ENCODE assay signal across 14 cellular contexts in the genomic region with DNA sequence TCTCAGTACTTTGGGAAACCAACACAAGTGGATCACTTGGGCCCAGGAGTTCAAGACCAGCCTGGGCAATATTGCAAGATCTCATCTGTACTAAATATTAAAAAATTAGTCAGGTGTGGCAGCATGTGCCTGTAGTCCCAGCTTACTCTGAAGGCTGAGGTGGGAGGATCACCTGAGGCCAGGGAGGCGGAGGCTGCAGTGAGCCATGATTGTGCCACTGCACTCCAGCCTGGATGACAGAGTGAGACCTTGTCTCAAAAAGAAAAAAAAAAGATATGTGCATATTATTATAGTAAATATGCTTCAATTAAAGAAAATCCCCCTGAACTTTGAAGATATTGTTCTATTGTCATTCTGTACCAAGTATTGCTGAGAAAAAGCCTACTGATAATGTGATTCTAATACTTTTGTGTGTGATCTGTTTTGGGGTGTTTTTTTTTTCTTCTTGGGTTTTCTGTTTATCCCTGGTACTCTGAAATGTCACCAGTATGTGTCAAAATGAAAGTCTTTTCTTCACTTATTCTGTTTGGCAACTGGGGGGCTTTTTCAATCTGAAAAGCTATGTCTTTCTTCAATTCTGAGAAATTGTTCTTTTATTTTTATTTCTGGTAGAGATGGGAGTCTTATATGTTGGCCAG. TPM values are rescaled to one million over a fixed set of nuclear protein-coding genes. Genes with fewer than 3 reads are reported as not detected.
"Had no signal": no experiment of that assay in that cellular context is flagged by ENCODE, and none has a peak within 500 bp of the region (broad histone marks: within the 10 kb centered on the region; RNA-seq: fewer than 3 reads in every experiment).

No MANE protein-coding gene starts in this region.

- H3K9me3 Mint-ChIP-seq: effector memory CD8-positive, alpha-beta T cell had no signal

- H3K27ac Mint-ChIP-seq: effector memory CD8-positive, alpha-beta T cell; nephron; stimulated activated naive B cell treated with anti-CD40 and anti-IgM and Interleukin-4, amounts not matched to agents 10 μg/mL and 1 μg/mL and 100 μg/mL, for 72 hours had no signal

- H3K27me3 Mint-ChIP-seq: effector memory CD8-positive, alpha-beta T cell; stimulated activated naive B cell treated with anti-CD40 and anti-IgM and Interleukin-4, amounts not matched to agents 10 μg/mL and 1 μg/mL and 100 μg/mL, for 72 hours had no signal

- H3K4me3 Mint-ChIP-seq: effector memory CD8-positive, alpha-beta T cell; nephron; stimulated activated naive B cell treated with anti-CD40 and anti-IgM and Interleukin-4, amounts not matched to agents 10 μg/mL and 1 μg/mL and 100 μg/mL, for 72 hours had no signal

- DNase-seq: activated CD4-positive, alpha-beta T cell treated with anti-CD3 and anti-CD28 coated beads for 48 hours; dermis blood vessel endothelial cell; effector memory CD8-positive, alpha-beta T cell; foreskin melanocyte; mesendoderm; nucleus accumbens; SIG-M5; stimulated activated naive B cell treated with anti-CD40 and anti-IgM and Interleukin-4, amounts not matched to agents 10 μg/mL and 1 μg/mL and 100 μg/mL, for 72 hours; trophoblast cell; WERI-Rb-1 had no signal

- ATAC-seq: effector memory CD8-positive, alpha-beta T cell had no signal

RNA-seq across cellular contexts. Expression of a gene that starts 13.2 kb away (rescaled TPM):
- total RNA-seq: bronchial epithelial cell, cerebellum, fibroblast of lung had no signal
